31 cellular contexts compared by ENCODE assay signal in genomic region chr10:11043039-11043438, GRCh38.
"Had no signal": no experiment of that assay in that cellular context is flagged by ENCODE, and none has a peak within 500 bp of the region (broad histone marks: within the 10 kb centered on the region; RNA-seq: fewer than 3 reads in every experiment).

No MANE protein-coding gene starts in this region.

- H3K4me1 ChIP-seq: parathyroid adenoma, right lobe of liver, spleen, uterus had no signal

- H3K27ac ChIP-seq: neural progenitor cell, ovary, parathyroid adenoma, psoas muscle, right lobe of liver, sigmoid colon, skin epidermis, spleen, suprapubic skin, testis, tibial artery, transverse colon, upper lobe of right lung, uterus had no signal

- H3K4me3 Mint-ChIP-seq: natural killer cell; nephron; neural progenitor cell; stimulated activated memory B cell treated with anti-CD40 and anti-IgM and Interleukin-4, amounts not matched to agents 10 μg/mL and 1 μg/mL and 100 μg/mL, for 72 hours; stimulated activated naive CD8-positive, alpha-beta T cell treated with anti-CD3 and anti-CD28 coated beads, Interleukin-15, amount 100 ng/mL, for 72 hours; type B pancreatic cell had no signal

- DNase-seq: natural killer cell; occipital lobe; ovary; psoas muscle; right cardiac atrium; right lobe of liver; sigmoid colon; spleen; stimulated activated CD4-positive, alpha-beta T cell treated with anti-CD3 and anti-CD28 coated beads, Interleukin-12 subunit alpha, Interleukin-12 subunit beta, amount 100 ng/mL, for 4 hours; stimulated activated CD4-positive, alpha-beta T cell treated with anti-CD3 and anti-CD28 coated beads, Interleukin-1b, Interleukin-23, amount 100 ng/mL, for 48 hours; stimulated activated CD4-positive, alpha-beta T cell treated with anti-CD3 and anti-CD28 coated beads, Interleukin-4, amount 100 ng/mL, for 1 hour; stimulated activated CD4-positive, alpha-beta T cell treated with anti-CD3 and anti-CD28 coated beads, Interleukin-4, amount 100 ng/mL, for 4 hours; stimulated activated CD8-positive, alpha-beta memory T cell treated with anti-CD3 and anti-CD28 coated beads, Interleukin-4, amount 100 ng/mL, for 48 hours; stimulated activated naive CD4-positive, alpha-beta T cell; stimulated activated naive CD8-positive, alpha-beta T cell treated with anti-CD3 and anti-CD28 coated beads, Interleukin-15, amount 100 ng/mL, for 72 hours; stimulated activated naive CD8-positive, alpha-beta T cell treated with anti-CD3 and anti-CD28 coated beads, Interleukin-15, Interleukin-2, amounts not matched to agents 100 U/mL and 50 U/mL, for 24 hours; substantia nigra; testis; tibial artery; transverse colon; upper lobe of right lung; uterus had no signal

- H3K27ac Mint-ChIP-seq: natural killer cell; nephron; neural progenitor cell; progenitor cell of endocrine pancreas; stimulated activated memory B cell treated with anti-CD40 and anti-IgM and Interleukin-4, amounts not matched to agents 10 μg/mL and 1 μg/mL and 100 μg/mL, for 72 hours; stimulated activated naive CD8-positive, alpha-beta T cell treated with anti-CD3 and anti-CD28 coated beads, Interleukin-15, amount 100 ng/mL, for 72 hours; type B pancreatic cell had no signal

- H3K4me2 ChIP-seq: neural progenitor cell had no signal

- H3K36me3 ChIP-seq: neural progenitor cell, ovary, right lobe of liver, sigmoid colon, spleen, suprapubic skin, tibial artery, transverse colon, uterus had no signal

- H3K4me1 Mint-ChIP-seq: natural killer cell; stimulated activated memory B cell treated with anti-CD40 and anti-IgM and Interleukin-4, amounts not matched to agents 10 μg/mL and 1 μg/mL and 100 μg/mL, for 72 hours had no signal

- H3K4me3 ChIP-seq: neural progenitor cell, ovary, psoas muscle, right lobe of liver, sigmoid colon, skin epidermis, smooth muscle cell, spleen, suprapubic skin, testis, tibial artery, transverse colon, upper lobe of right lung, uterus had no signal

- H3K9me3 Mint-ChIP-seq: natural killer cell; nephron; stimulated activated memory B cell treated with anti-CD40 and anti-IgM and Interleukin-4, amounts not matched to agents 10 μg/mL and 1 μg/mL and 100 μg/mL, for 72 hours; stimulated activated naive CD8-positive, alpha-beta T cell treated with anti-CD3 and anti-CD28 coated beads, Interleukin-15, amount 100 ng/mL, for 72 hours; type B pancreatic cell had no signal

- H3K27me3 ChIP-seq: neural progenitor cell, ovary, right lobe of liver, sigmoid colon, spleen, suprapubic skin, testis, tibial artery, transverse colon, upper lobe of right lung, uterus had no signal

- H3K79me2 ChIP-seq: parathyroid adenoma had no signal

- H2AFZ ChIP-seq: neural progenitor cell, parathyroid adenoma had no signal

- H3K9me3 ChIP-seq: ovary, psoas muscle, right lobe of liver, sigmoid colon, spleen, suprapubic skin, testis, tibial artery, transverse colon, upper lobe of right lung, uterus had no signal

- H3K36me3 Mint-ChIP-seq: natural killer cell; stimulated activated memory B cell treated with anti-CD40 and anti-IgM and Interleukin-4, amounts not matched to agents 10 μg/mL and 1 μg/mL and 100 μg/mL, for 72 hours had no signal

- H3K9ac ChIP-seq: neural progenitor cell, parathyroid adenoma had no signal
